Comparison of ENCODE assay signal across 18 cellular contexts in the genomic region with DNA sequence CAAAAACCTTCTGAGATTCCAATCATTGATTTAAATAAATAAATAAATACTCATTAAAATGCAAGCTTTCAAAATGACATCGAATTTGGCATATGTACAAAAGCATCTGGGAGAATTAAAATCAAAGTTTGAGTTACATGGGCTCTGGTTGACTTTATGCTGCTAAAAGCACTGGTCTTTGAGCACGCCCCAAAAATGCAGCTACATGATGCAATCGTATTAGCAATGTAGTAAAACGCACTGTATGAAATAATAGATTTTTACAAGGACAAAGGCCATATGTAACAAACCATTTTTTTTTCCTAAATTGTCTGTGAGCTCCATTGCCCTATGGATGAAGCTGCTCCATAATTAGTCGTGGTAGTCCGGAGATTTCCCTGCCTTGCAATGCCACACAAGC.
DNase-seq lines count a peak whose midpoint lies in the region; ATAC-seq, FAIRE-seq and TF ChIP-seq lines count a peak whose summit lies in the region.
"Had no signal": no experiment of that assay in that cellular context is flagged by ENCODE, and none has a peak within 500 bp of the region (broad histone marks: within the 10 kb centered on the region; RNA-seq: fewer than 3 reads in every experiment).

No MANE protein-coding gene starts in this region.

- TF ChIP-seq CTCF in AG10803 (conservative IDR thresholded peaks at IDR 0.05; ENCODE audit: low read length) = no peak
- TF ChIP-seq CTCF in HCT116 (IDR thresholded peaks at IDR 0.05 in 2 of 3, conservative IDR thresholded peaks at IDR 0.05 in 1 of 3; ENCODE audit: borderline replicate concordance in 1 of 3, insufficient read depth in 1 of 3, low read depth in 2 of 3, low read length in 2 of 3) = no peak
- no peak for TF ChIP-seq CTCF in H1 (IDR thresholded peaks at IDR 0.05; ENCODE audit: control extremely low read depth in 1 of 3, insufficient read depth in 1 of 3, low read depth in 1 of 3, low read length in 3 of 3)
- no peak for TF ChIP-seq CTCF in testis (IDR thresholded peaks at IDR 0.05)
- TF ChIP-seq CTCF in vagina (IDR thresholded peaks at IDR 0.05) = no peak

- TF ChIP-seq POLR2A in HCT116 (IDR thresholded peaks at IDR 0.05; ENCODE audit: borderline replicate concordance, extremely low read depth, insufficient read depth, insufficient read length) = no peak
- TF ChIP-seq POLR2A in H1 (IDR thresholded peaks at IDR 0.05; ENCODE audit: control extremely low read depth in 1 of 2, low read depth in 2 of 2, low read length in 2 of 2) = no peak
- no peak for TF ChIP-seq POLR2A in testis (IDR thresholded peaks at IDR 0.05)
- TF ChIP-seq POLR2A in vagina (IDR thresholded peaks at IDR 0.05) = no peak

- H4K91ac ChIP-seq in H1 (replicated peaks; ENCODE audit: insufficient read length, low read length) = no peak overlapping the region

- no peak for ATAC-seq in HCT116
- ATAC-seq: CD8-positive, alpha-beta T cell had no signal

- no peak overlapping the region for H2BK120ac ChIP-seq in H1 (replicated peaks; ENCODE audit: low read depth, low read length)
- H2BK120ac ChIP-seq in mesendoderm (ENCODE audit: low read depth, low read length) = no peak overlapping the region

- H3K4me2 ChIP-seq in HCT116 (ENCODE audit: low read length) = no peak overlapping the region
- H3K4me2 ChIP-seq in H1 (ENCODE audit: insufficient read depth in 1 of 2, low read depth in 2 of 2, low read length in 2 of 2) = no peak overlapping the region
- no peak overlapping the region for H3K4me2 ChIP-seq in mesendoderm (ENCODE audit: low read length)
- H3K4me2 ChIP-seq: BLaER1 treated with 17β-estradiol and CSF1 and Interleukin-3, amounts not matched to agents 10 nM and 100 nM had no signal

- 89% methylated on average over 6 of the region's 6 CpGs; no CpG with 5 or more reads in 1 of the 2 experiments for WGBS in H1 (ENCODE audit: extremely low coverage in 1 of 2, insufficient coverage in 1 of 2, insufficient read length in 1 of 2, insufficient replicate concordance in 2 of 2, low coverage in 1 of 2, low lambda C conversion rate in 2 of 2, missing lambda C conversion rate in 1 of 2), 2 experiments
- WGBS in mesendoderm (ENCODE audit: extremely low coverage, insufficient coverage, low lambda C conversion rate) = no CpG with 5 or more reads among the region's 6 CpGs
- WGBS in testis, 2 donors = 68 to 84% methylated on average over 6 of the region's 6 CpGs

- no peak overlapping the region for H3K4me3 ChIP-seq in AG10803 (ENCODE audit: low read length)
- H3K4me3 ChIP-seq in HCT116 (replicated peaks in 1 of 2; ENCODE audit: low read depth in 1 of 2, low read length in 2 of 2) = no peak overlapping the region
- H3K4me3 ChIP-seq in H1 (ENCODE audit: extremely low read depth in 1 of 4, insufficient read depth in 2 of 4, low read depth in 3 of 4, low read length in 4 of 4) = no peak overlapping the region
- no peak overlapping the region for H3K4me3 ChIP-seq in mesendoderm (ENCODE audit: low read length)
- H3K4me3 ChIP-seq in testis = no peak overlapping the region
- no peak overlapping the region for H3K4me3 ChIP-seq in vagina
- H3K4me3 ChIP-seq: BLaER1 treated with 17β-estradiol and CSF1 and Interleukin-3, amounts not matched to agents 10 nM and 100 nM had no signal

- no peak overlapping the region for H2AFZ ChIP-seq in HCT116 (ENCODE audit: low read depth, low read length, poor library complexity, severe bottlenecking)
- H2AFZ ChIP-seq in H1 (ENCODE audit: low read length) = peak overlapping the region; percentile 85

- no peak for TF ChIP-seq RAD21 in HCT116 (IDR thresholded peaks at IDR 0.05; ENCODE audit: low read depth)
- no peak for TF ChIP-seq RAD21 in H1 (IDR thresholded peaks at IDR 0.05 in 1 of 2, conservative IDR thresholded peaks at IDR 0.05 in 1 of 2; ENCODE audit: low read depth in 2 of 2, low read length in 2 of 2)

- H3K18ac ChIP-seq in H1 (ENCODE audit: extremely low read depth, low read length) (no peak overlapping the region), mesendoderm (ENCODE audit: low read length) (no peak overlapping the region)

- H3K23ac ChIP-seq in H1 (ENCODE audit: insufficient read length) (no peak overlapping the region), mesendoderm (ENCODE audit: low read length) (no peak overlapping the region)

- H3K27ac ChIP-seq in HCT116 (ENCODE audit: low read depth, low read length) = 0 out of 2 replicates have a peak overlapping the region, but pooled peaks have one; percentile 11
- no peak overlapping the region for H3K27ac ChIP-seq in H1 (ENCODE audit: low read depth, low read length)
- no peak overlapping the region for H3K27ac ChIP-seq in mesendoderm (ENCODE audit: low read depth, low read length)
- no peak overlapping the region for H3K27ac ChIP-seq in testis
- H3K27ac ChIP-seq in vagina = no peak overlapping the region
- H3K27ac ChIP-seq: BLaER1 treated with 17β-estradiol and CSF1 and Interleukin-3, amounts not matched to agents 10 nM and 100 nM had no signal

- H3K23me2 ChIP-seq in H1 (ENCODE audit: low read depth, low read length) = no peaks in the 10 kb centered on the region

- H4K8ac ChIP-seq in H1 (ENCODE audit: extremely low read depth, insufficient read depth, low read length) (no peak overlapping the region), mesendoderm (ENCODE audit: low read depth, low read length) (no peak overlapping the region)

- RAD21 ChIA-PET in HCT116 (lab: Charles Lee; ENCODE audit: low non-redundant PET in 1 of 2, low total read pairs in 2 of 2, uncharacterized antibody in 2 of 2, unreplicated experiment in 2 of 2) = no interaction called here

- no peaks in the 10 kb centered on the region for H3K9me3 ChIP-seq in HCT116 (ENCODE audit: control insufficient read depth in 1 of 2, insufficient read depth in 1 of 2, low read depth in 1 of 2, low read length in 2 of 2)
- H3K9me3 ChIP-seq in H1 (ENCODE audit: insufficient read depth in 2 of 2, low read depth in 1 of 2, low read length in 1 of 2) = no peaks in the 10 kb centered on the region
- H3K9me3 ChIP-seq in testis = no peaks in the 10 kb centered on the region
- H3K9me3 ChIP-seq in vagina = no peaks in the 10 kb centered on the region
- H3K9me3 ChIP-seq: BLaER1 treated with 17β-estradiol and CSF1 and Interleukin-3, amounts not matched to agents 10 nM and 100 nM had no signal

- H3K4me1 ChIP-seq in HCT116 (ENCODE audit: control insufficient read depth in 1 of 2, insufficient read depth in 2 of 2, low read length in 2 of 2) = peaks cover 0 to 3% of the 10 kb centered on the region in 2 experiments; a peak in 1 of 4 replicates
- no peaks in the 10 kb centered on the region for H3K4me1 ChIP-seq in H1 (replicated peaks in 1 of 4; ENCODE audit: control insufficient read depth in 3 of 4, insufficient read depth in 4 of 4, low read length in 3 of 4)
- H3K4me1 ChIP-seq in mesendoderm (ENCODE audit: control insufficient read depth, low read depth, low read length) = no peaks in the 10 kb centered on the region
- no peaks in the 10 kb centered on the region for H3K4me1 ChIP-seq in testis
- H3K4me1 ChIP-seq in vagina = no peaks in the 10 kb centered on the region

- H3K4ac ChIP-seq in H1 (replicated peaks; ENCODE audit: insufficient read length, low read depth, low read length) (no peak overlapping the region), mesendoderm (ENCODE audit: low read depth, low read length) (no peak overlapping the region)

- H3K9ac ChIP-seq in HCT116 (ENCODE audit: low read length) (no peak overlapping the region), H1 (replicated peaks in 1 of 4; ENCODE audit: extremely low read depth in 1 of 4, low read depth in 3 of 4, low read length in 3 of 4) (no peak overlapping the region), mesendoderm (ENCODE audit: low read length) (no peak overlapping the region)
- H3K9ac ChIP-seq: BLaER1 treated with 17β-estradiol and CSF1 and Interleukin-3, amounts not matched to agents 10 nM and 100 nM had no signal

- POLR2A ChIA-PET in HCT116 (lab: Charles Lee) = no interaction called here
- POLR2A ChIA-PET in H1 (lab: Charles Lee; ENCODE audit: partially characterized antibody) = no interaction called here

- H2AK5ac ChIP-seq in H1 (ENCODE audit: low read depth, low read length) = no peak overlapping the region
- no peak overlapping the region for H2AK5ac ChIP-seq in mesendoderm (ENCODE audit: low read length)

- intact Hi-C loops in HCT116 (cut with micrococcal nuclease) = no loop called here
- intact Hi-C loops in testis (cut with DNase I; ENCODE audit: low total_unique reads) = no loop called here
- intact Hi-C loops in vagina (cut with DNase I) = no loop called here

- H4K20me1 ChIP-seq in HCT116 (ENCODE audit: insufficient read depth) (no peaks in the 10 kb centered on the region), H1 (replicated peaks in 1 of 2; ENCODE audit: control insufficient read depth in 1 of 2, insufficient read depth in 2 of 2, low read length in 2 of 2) (no peaks in the 10 kb centered on the region)
- H4K20me1 ChIP-seq: BLaER1 treated with 17β-estradiol and CSF1 and Interleukin-3, amounts not matched to agents 10 nM and 100 nM had no signal

- TF ChIP-seq EP300 in H1 (IDR thresholded peaks at IDR 0.05; ENCODE audit: borderline replicate concordance in 1 of 2, low read depth in 2 of 2, low read length in 2 of 2) = no peak

- H3K14ac ChIP-seq in H1 (ENCODE audit: insufficient read length) = no peak overlapping the region

- H3K56ac ChIP-seq in H1 (replicated peaks; ENCODE audit: insufficient read length, low read depth, low read length) (no peak overlapping the region), mesendoderm (ENCODE audit: low read length) (no peak overlapping the region)

- H3K27me3 ChIP-seq in HCT116 (ENCODE audit: insufficient read depth, low read length) = no peaks in the 10 kb centered on the region
- no peaks in the 10 kb centered on the region for H3K27me3 ChIP-seq in H1 (replicated peaks in 1 of 4; ENCODE audit: control insufficient read depth in 3 of 4, extremely low read depth in 1 of 4, insufficient read depth in 3 of 4, low read length in 3 of 4)
- no peaks in the 10 kb centered on the region for H3K27me3 ChIP-seq in mesendoderm (ENCODE audit: insufficient read depth, low read length, poor library complexity)
- H3K27me3 ChIP-seq in testis = no peaks in the 10 kb centered on the region
- no peaks in the 10 kb centered on the region for H3K27me3 ChIP-seq in vagina
- H3K27me3 ChIP-seq: BLaER1 treated with 17β-estradiol and CSF1 and Interleukin-3, amounts not matched to agents 10 nM and 100 nM had no signal

- no peak overlapping the region for H2BK5ac ChIP-seq in H1 (ENCODE audit: low read depth, low read length)
- no peak overlapping the region for H2BK5ac ChIP-seq in mesendoderm (ENCODE audit: low read length)

- BruUV-seq in HCT116 (replicated peaks; lab: Mats Ljungman, UMichigan) = no TSS peak

- H4K5ac ChIP-seq in H1 (ENCODE audit: insufficient read length, low read depth, low read length) (no peak overlapping the region), mesendoderm (ENCODE audit: low read length) (no peak overlapping the region)

- H3K36me3 ChIP-seq in HCT116 (ENCODE audit: control insufficient read depth in 1 of 2, insufficient read depth in 2 of 2, low read length in 2 of 2) = no peaks in the 10 kb centered on the region
- H3K36me3 ChIP-seq in H1 (ENCODE audit: control insufficient read depth in 2 of 4, insufficient read depth in 4 of 4, low read length in 3 of 4) = no peaks in the 10 kb centered on the region
- H3K36me3 ChIP-seq in mesendoderm (ENCODE audit: control insufficient read depth, insufficient read depth, low read length) = no peaks in the 10 kb centered on the region
- H3K36me3 ChIP-seq in testis (ENCODE audit: low read depth, missing control alignments) = no peaks in the 10 kb centered on the region
- no peaks in the 10 kb centered on the region for H3K36me3 ChIP-seq in vagina
- H3K36me3 ChIP-seq: BLaER1 treated with 17β-estradiol and CSF1 and Interleukin-3, amounts not matched to agents 10 nM and 100 nM had no signal

- no peaks in the 10 kb centered on the region for H3K9me2 ChIP-seq in HCT116 (ENCODE audit: insufficient read depth)

- H2BK15ac ChIP-seq in H1 (ENCODE audit: low read length) (no peak overlapping the region), mesendoderm (replicated peaks; ENCODE audit: low read depth) (peak overlapping the region; percentile 13)

- peak; percentile 63 for DNase-seq in AG10803 (ENCODE audit: low read depth)
- no peak for DNase-seq in HCT116 (ENCODE audit: low read depth, low spot score)
- no peak for DNase-seq in H1 (ENCODE audit: low read depth in 1 of 2, low spot score in 2 of 2)
- DNase-seq in mesendoderm = no peak
- no peak for DNase-seq in cerebellar nuclear complex (lab: John Stamatoyannopoulos, UW)
- no peak for DNase-seq in testis
- DNase-seq in vagina (ENCODE audit: extremely low spot score in 2 of 2) = no peak
- DNase-seq: 8988T; Calu3; CD8-positive, alpha-beta T cell; DMS79 treated with DMSO at 0.1 percent for 48 hours; HCEC 1CT; HFFc6 had no signal

- H3K79me2 ChIP-seq in HCT116 (ENCODE audit: insufficient read depth, low read length) = no peaks in the 10 kb centered on the region
- no peaks in the 10 kb centered on the region for H3K79me2 ChIP-seq in H1 (ENCODE audit: control insufficient read depth in 1 of 2, insufficient read depth in 2 of 2, low read length in 2 of 2)
- H3K79me2 ChIP-seq in mesendoderm (ENCODE audit: control insufficient read depth, insufficient read depth, low read length) = no peaks in the 10 kb centered on the region

- H3K79me1 ChIP-seq in H1 (ENCODE audit: low read depth, low read length) = no peaks in the 10 kb centered on the region
- H3K79me1 ChIP-seq in mesendoderm (ENCODE audit: low read length) = no peaks in the 10 kb centered on the region

- no peak overlapping the region for H2BK12ac ChIP-seq in H1 (ENCODE audit: low read depth, low read length)

- FAIRE-seq in H1 (lab: Jason Lieb, UNC) = no peak
- FAIRE-seq: GM12891, GM19239, H54, HTR-8/SVneo had no signal

- H2BK20ac ChIP-seq in H1 (ENCODE audit: low read length) = no peak overlapping the region

- CTCF ChIA-PET in HCT116 (lab: Charles Lee) = no interaction called here
- CTCF ChIA-PET in H1 (lab: Charles Lee; ENCODE audit: partially characterized antibody) = no interaction called here
